In the genomic region with DNA sequence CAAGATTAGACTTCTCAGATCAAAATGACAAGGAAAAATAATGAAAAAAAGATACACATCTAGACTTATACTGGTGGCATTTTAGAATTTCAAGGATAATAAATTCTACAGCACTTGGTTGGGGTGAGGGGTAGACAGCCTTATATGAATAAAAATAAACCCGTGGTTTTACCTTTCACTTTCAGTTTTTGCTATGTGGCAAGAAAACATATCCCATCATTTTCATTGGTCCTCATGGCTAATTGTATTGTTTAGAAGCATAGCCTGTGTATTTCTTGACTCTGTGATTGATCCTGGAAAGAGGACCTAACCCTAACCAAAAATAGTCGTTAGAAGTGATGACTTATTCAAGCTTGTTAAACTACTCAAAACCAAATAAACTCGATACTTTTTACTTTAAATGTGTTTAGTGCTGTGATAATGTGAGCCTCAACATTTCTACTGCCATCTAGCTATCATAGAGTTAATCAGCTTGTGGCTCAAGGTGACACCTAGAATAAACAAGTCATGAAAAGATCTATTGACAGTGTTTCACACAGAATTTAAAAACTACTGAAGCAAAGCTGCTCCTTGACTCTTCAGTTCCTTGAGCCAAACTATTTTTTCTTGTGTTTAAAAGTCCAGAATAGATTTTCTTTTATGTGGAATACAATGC, we compare ENCODE assay signal across 1 cellular context.
TF ChIP-seq lines count a peak whose summit lies in the region.

No MANE protein-coding gene starts in this region.

TF ChIP-seq in GM23338, 12 proteins besides CTCF, POLR2A, EP300 and RAD21 (continued from another document):
- TF ChIP-seq NANOG (IDR thresholded peaks at IDR 0.05; ENCODE audit: borderline replicate concordance) (no peak), EZH2phosphoT487 (IDR thresholded peaks at IDR 0.05; ENCODE audit: unreplicated experiment) (no peak), POLR2AphosphoS5 (IDR thresholded peaks at IDR 0.05; ENCODE audit: low read depth) (no peak), ZNF462 (CRISPR knock-in tag; IDR thresholded peaks at IDR 0.05) (no peak), JUNB (IDR thresholded peaks at IDR 0.05; ENCODE audit: unreplicated experiment) (no peak), ZNF331 (CRISPR knock-in tag; IDR thresholded peaks at IDR 0.05; ENCODE audit: low read depth) (no peak), EZH2 (IDR thresholded peaks at IDR 0.05; ENCODE audit: low read depth, unreplicated experiment) (no peak), CREB1 (CRISPR knock-in tag; IDR thresholded peaks at IDR 0.05; ENCODE audit: low read depth) (no peak)
